In genomic region chr6:108535079-108535742, GRCh38 we compare ENCODE assay signal across 24 cellular contexts.
"Had no signal": no experiment of that assay in that cellular context is flagged by ENCODE, and none has a peak within 500 bp of the region (broad histone marks: within the 10 kb centered on the region; RNA-seq: fewer than 3 reads in every experiment).

No MANE protein-coding gene starts in this region.

- H3K4me3 Mint-ChIP-seq: IgD-negative memory B cell had no signal

- H3K36me3 ChIP-seq: MG63 had no signal

- H3K27me3 ChIP-seq: MG63 had no signal

- H3K9ac ChIP-seq: KMS-11, SK-N-SH had no signal

- H3K27ac Mint-ChIP-seq: IgD-negative memory B cell had no signal

- H3K4me2 ChIP-seq: KMS-11, SK-N-SH had no signal

- H3K36me3 Mint-ChIP-seq: IgD-negative memory B cell had no signal

- FAIRE-seq: K562 had no signal

- H3K27ac ChIP-seq: KMS-11, RWPE1 had no signal

- DNase-seq: MG63, NCI-H1092, NCI-H1105 treated with DMSO at 0.1 percent for 48 hours, NCI-H1417 treated with DMSO at 0.1 percent for 48 hours, NCI-H146, NCI-H1694 treated with DMSO at 0.1 percent for 48 hours, NCI-H1930, NCI-H2081, NCI-H2107, NCI-H2171, NCI-H226, NCI-H446, NCI-H510A, NCI-H524 treated with DMSO at 0.1 percent for 48 hours, NCI-H69, NCI-H774, PC-3, SHP77, SK-N-SH, SW 1271 had no signal

- H3K9me3 ChIP-seq: MG63, SK-N-SH had no signal

- ATAC-seq: PC-3 had no signal

- H3K4me3 ChIP-seq: K562, MG63 had no signal

- H3K27me3 Mint-ChIP-seq: IgD-negative memory B cell had no signal
